ENCODE assay signal across 13 cellular contexts in the genomic region with DNA sequence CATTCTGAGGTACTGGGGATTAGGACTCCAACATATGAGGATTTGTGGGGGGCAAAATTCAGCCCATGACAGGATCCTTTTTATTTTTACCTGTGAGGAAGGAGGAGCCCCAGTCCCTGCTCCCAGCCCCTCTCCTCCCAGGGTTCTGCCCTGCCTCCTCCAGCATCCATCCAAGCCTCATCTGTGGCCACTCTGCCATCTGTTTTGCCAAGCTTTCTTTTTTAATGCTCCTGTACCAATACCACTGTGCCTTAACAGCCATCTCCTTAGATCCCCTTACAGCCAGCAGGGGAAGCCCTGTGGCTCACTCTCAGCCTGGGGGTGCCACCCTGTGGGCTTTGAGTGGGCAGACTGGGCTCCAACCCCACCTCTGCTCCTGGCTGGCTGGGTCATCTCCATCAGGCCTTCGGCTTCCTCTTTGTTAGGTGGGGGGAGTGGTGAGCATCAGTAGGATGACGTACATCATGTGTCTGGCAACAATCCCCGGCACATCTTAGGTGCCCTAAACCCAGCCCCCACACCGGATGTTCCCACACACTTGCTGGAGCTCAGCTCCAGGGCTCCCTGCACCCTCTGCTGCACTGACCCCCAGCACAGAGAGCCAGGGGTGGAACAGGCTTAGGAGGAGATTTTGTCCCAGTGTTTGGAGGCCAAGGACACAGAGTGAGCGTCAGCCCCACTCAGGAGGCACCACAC. TPM values are rescaled to one million over a fixed set of nuclear protein-coding genes. Genes with fewer than 3 reads are reported as not detected.
A peak's percentile ranks its signal among the peaks of the same experiment; 100 is the strongest.
DNase-seq lines count a peak whose midpoint lies in the region; ATAC-seq and TF ChIP-seq lines count a peak whose summit lies in the region.
"Had no signal": no experiment of that assay in that cellular context is flagged by ENCODE, and none has a peak within 500 bp of the region (broad histone marks: within the 10 kb centered on the region; RNA-seq: fewer than 3 reads in every experiment).

No MANE protein-coding gene starts in this region.

- H3K27me3 ChIP-seq in WERI-Rb-1 (ENCODE audit: insufficient read depth, low read depth, severe bottlenecking) = no peaks in the 10 kb centered on the region

- no peak for ATAC-seq in HG02938 (IDR thresholded peaks at IDR 0.05; ENCODE audit: unreplicated experiment)

- H3K27ac ChIP-seq in HEK293 (ENCODE audit: extremely low read depth, low read depth, low read length) (no peak overlapping the region), WERI-Rb-1 (peak overlapping the region; percentile 82)

- CTCF ChIA-PET in HEK293 (lab: Yijun Ruan, JAX) = interaction anchor here (0.5 to 0.7 kb wide), 3 partner anchors 13 to 438 kb away, joined by 3 to 4 read pairs (median 4); no protein-coding TSS in a partner anchor

- POLR2A ChIA-PET in HEK293 (lab: Yijun Ruan, JAX) = no interaction called here

- H3K36me3 ChIP-seq in HEK293 (ENCODE audit: control insufficient read depth in 2 of 2, insufficient read depth in 1 of 2, low read length in 2 of 2) = no peaks in the 10 kb centered on the region
- H3K36me3 ChIP-seq in WERI-Rb-1 = no peaks in the 10 kb centered on the region

- H3K4me3 ChIP-seq in HEK293 (ENCODE audit: low read depth, low read length) = no peak overlapping the region
- peak overlapping the region; percentile 0; the same call in 1 of the 2 replicates for H3K4me3 ChIP-seq in WERI-Rb-1 (ENCODE audit: low read depth, low read length)

- H3K9me3 ChIP-seq in HEK293 (ENCODE audit: control insufficient read depth, insufficient read depth, low read depth, low read length) (no peaks in the 10 kb centered on the region), WERI-Rb-1 (ENCODE audit: severe bottlenecking) (peaks cover 2% of the 10 kb centered on the region)

- H3K4me1 ChIP-seq in HEK293 (ENCODE audit: control insufficient read depth, insufficient read depth, low read length) = no peaks in the 10 kb centered on the region

- DNase-seq in D341Med (ENCODE audit: low spot score) = peak; percentile 56
- DNase-seq in WERI-Rb-1 = peak; percentile 80
- DNase-seq in mesenteric fat pad (ENCODE audit: low spot score) = peak; percentile 75
- no peak for DNase-seq in dedifferentiated amniotic fluid mesenchymal stem cell (ENCODE audit: extremely low spot score)
- no peak for DNase-seq in HUDEP-2 (lab: John Stamatoyannopoulos, UW; ENCODE audit: unreplicated experiment in 76 of 76)
- no peak for DNase-seq in stimulated activated CD4-positive, alpha-beta T cell treated with anti-CD3 and anti-CD28 coated beads, Interleukin-4, amount 100 ng/mL, for 4 hours
- DNase-seq: DMS153, endodermal cell, foreskin fibroblast, NCI-H526 had no signal

- TF ChIP-seq CTCF in HEK293 (tag by site-specific recombination; IDR thresholded peaks at IDR 0.05) = peak; percentile 35; the same call in 1 of the 2 replicates
- no peak for TF ChIP-seq CTCF in WERI-Rb-1 (IDR thresholded peaks at IDR 0.05; ENCODE audit: low read depth, low read length)

TF ChIP-seq in HEK293, 187 proteins besides CTCF, POLR2A, EP300 and RAD21:
- TF ChIP-seq, protein P1, sequence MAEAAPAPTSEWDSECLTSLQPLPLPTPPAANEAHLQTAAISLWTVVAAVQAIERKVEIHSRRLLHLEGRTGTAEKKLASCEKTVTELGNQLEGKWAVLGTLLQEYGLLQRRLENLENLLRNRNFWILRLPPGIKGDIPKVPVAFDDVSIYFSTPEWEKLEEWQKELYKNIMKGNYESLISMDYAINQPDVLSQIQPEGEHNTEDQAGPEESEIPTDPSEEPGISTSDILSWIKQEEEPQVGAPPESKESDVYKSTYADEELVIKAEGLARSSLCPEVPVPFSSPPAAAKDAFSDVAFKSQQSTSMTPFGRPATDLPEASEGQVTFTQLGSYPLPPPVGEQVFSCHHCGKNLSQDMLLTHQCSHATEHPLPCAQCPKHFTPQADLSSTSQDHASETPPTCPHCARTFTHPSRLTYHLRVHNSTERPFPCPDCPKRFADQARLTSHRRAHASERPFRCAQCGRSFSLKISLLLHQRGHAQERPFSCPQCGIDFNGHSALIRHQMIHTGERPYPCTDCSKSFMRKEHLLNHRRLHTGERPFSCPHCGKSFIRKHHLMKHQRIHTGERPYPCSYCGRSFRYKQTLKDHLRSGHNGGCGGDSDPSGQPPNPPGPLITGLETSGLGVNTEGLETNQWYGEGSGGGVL (tag by site-specific recombination; IDR thresholded peaks at IDR 0.05) = 0 out of 2 replicates have a peak, but pooled peaks have one; percentile 14
- TF ChIP-seq EGR2 (tag by site-specific recombination; IDR thresholded peaks at IDR 0.05; ENCODE audit: low read depth) (peak; percentile 89), ZIC2 (tag by site-specific recombination; IDR thresholded peaks at IDR 0.05) (no peak; the same call in 1 of the 2 replicates), ZFHX2 (tag by site-specific recombination; conservative IDR thresholded peaks at IDR 0.05) (peak; percentile 91), GLIS2 (tag by site-specific recombination; IDR thresholded peaks at IDR 0.05) (0 out of 2 replicates have a peak, but pooled peaks have one; percentile 30)

RNA-seq across cellular contexts. Expression of a gene that starts 40.2 kb away (rescaled TPM):
- 3.1 TPM for total RNA-seq in mesenteric fat pad
- total RNA-seq: T-helper 1 cell treated with Interleukin-12 subunit alpha and Interleukin-12 subunit beta and Interleukin-4 antibody, amounts not matched to agents 30 ng/mL and 1 ng/mL, for 36 hours had no signal

Comparison
In these comparisons a context has a peak if more than half of its experiments do, and no peak if none do; other contexts are left out.
1. DNase-seq: peak in D341Med (single experiment), WERI-Rb-1 (single experiment) and mesenteric fat pad (single experiment); none in dedifferentiated amniotic fluid mesenchymal stem cell (single experiment), HUDEP-2 (0 of 76) and stimulated activated CD4-positive, alpha-beta T cell treated with anti-CD3 and anti-CD28 coated beads, Interleukin-4, amount 100 ng/mL, for 4 hours (0 of 2).